ENCODE assay signal across 12 cellular contexts in the genomic region with DNA sequence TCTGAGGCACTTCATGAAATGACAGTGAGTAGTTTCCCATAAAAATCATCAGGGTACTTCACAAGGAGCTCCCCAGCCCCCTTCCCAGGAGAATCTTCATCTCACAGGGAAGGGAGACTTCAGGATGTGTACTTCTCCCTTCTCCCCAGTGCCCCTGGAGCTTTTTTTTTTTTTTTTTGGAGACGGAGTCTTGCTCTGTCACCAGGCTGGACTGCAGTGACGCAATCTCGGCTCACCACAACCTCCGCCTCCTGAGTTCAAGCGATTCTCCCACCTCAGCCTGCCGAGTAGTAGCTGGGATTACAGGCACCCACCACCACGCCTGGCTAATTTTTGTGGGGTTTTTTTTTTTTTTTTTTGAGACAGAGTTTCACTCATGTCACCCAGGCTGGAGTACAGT. TPM values are rescaled to one million over a fixed set of nuclear protein-coding genes. Genes with fewer than 3 reads are reported as not detected.
DNase-seq lines count a peak whose midpoint lies in the region; ATAC-seq, FAIRE-seq and TF ChIP-seq lines count a peak whose summit lies in the region.
"Had no signal": no experiment of that assay in that cellular context is flagged by ENCODE, and none has a peak within 500 bp of the region (broad histone marks: within the 10 kb centered on the region; RNA-seq: fewer than 3 reads in every experiment).

No MANE protein-coding gene starts in this region.

- no peak overlapping the region for H3K18ac ChIP-seq in H9 (ENCODE audit: insufficient read length, low read depth, low read length)

- no peaks in the 10 kb centered on the region for H3K36me3 ChIP-seq in small intestine (ENCODE audit: control insufficient read depth in 2 of 2, insufficient read depth in 2 of 2, low read length in 2 of 2)
- H3K36me3 ChIP-seq: gastrocnemius medialis had no signal

- H2BK5ac ChIP-seq in H9 (ENCODE audit: insufficient read length, low read length), result no peak overlapping the region

- no peak overlapping the region for H4K8ac ChIP-seq in H9 (replicated peaks; ENCODE audit: insufficient read length, low read depth, low read length)

- H3K27ac ChIP-seq in H9 (ENCODE audit: insufficient read length, low read depth, low read length), result no peak overlapping the region
- H3K27ac ChIP-seq in small intestine (ENCODE audit: low read depth in 1 of 2, low read length in 1 of 2), result peak overlapping the region; percentile 30 to 53
- H3K27ac ChIP-seq: gastrocnemius medialis had no signal

- no peak for FAIRE-seq in small intestine (lab: Jason Lieb, UNC)

- no peak overlapping the region for H2AK5ac ChIP-seq in H9 (ENCODE audit: insufficient read length, low read length)

- no peak for DNase-seq in H9
- peak; percentile 72 for DNase-seq in RPMI7951 (ENCODE audit: low read depth)
- peak; percentile 83 for DNase-seq in fibroblast of mammary gland (ENCODE audit: low read depth)
- no peak for DNase-seq in small intestine
- no peak for DNase-seq in globus pallidus (ENCODE audit: low spot score)
- DNase-seq: activated T-cell treated with anti-CD3 and anti-CD28 coated beads, Interleukin-2, amount 50 U/mL, for 72 hours; NK-92 treated with Interleukin-12 subunit alpha and Interleukin-12 subunit beta, amount 100 ng/mL, for 24 hours; occipital lobe had no signal

- peaks cover 42% of the 10 kb centered on the region; the same call in 1 of the 2 replicates for H3K79me2 ChIP-seq in H9 (ENCODE audit: insufficient read depth, low read length)

- no peaks in the 10 kb centered on the region for H4K20me1 ChIP-seq in H9 (ENCODE audit: control insufficient read depth, insufficient read depth, insufficient read length)

- H3K9me3 Mint-ChIP-seq in H9, result no peaks in the 10 kb centered on the region
- H3K9me3 Mint-ChIP-seq: activated T-cell treated with anti-CD3 and anti-CD28 coated beads, Interleukin-2, amount 50 U/mL, for 72 hours; stimulated activated naive CD8-positive, alpha-beta T cell treated with anti-CD3 and anti-CD28 coated beads, Interleukin-15, Interleukin-2, amounts not matched to agents 100 ng/mL and 50 ng/mL, for 24 hours had no signal

- H3K9ac ChIP-seq in H9 (ENCODE audit: extremely low read depth, insufficient read length, low read length), result no peak overlapping the region

- H3K4me3 ChIP-seq in fibroblast of mammary gland (ENCODE audit: control insufficient read depth, low read depth, low read length) (no peak overlapping the region), small intestine (ENCODE audit: low read depth in 1 of 2, low read length in 2 of 2) (no peak overlapping the region)
- H3K4me3 ChIP-seq: gastrocnemius medialis had no signal

- ATAC-seq in HG03354 (IDR thresholded peaks at IDR 0.05; ENCODE audit: poor library complexity, severe bottlenecking, unreplicated experiment), result no peak
- no peak for ATAC-seq in SK-N-SH treated with all-trans-retinoic acid at 6 μM for 48 hours
- ATAC-seq: activated T-cell treated with anti-CD3 and anti-CD28 coated beads, Interleukin-2, amount 50 U/mL, for 72 hours; gastrocnemius medialis had no signal

- H3K4me2 ChIP-seq in H9 (ENCODE audit: insufficient read depth, insufficient read length, low read length), result no peak overlapping the region

- H3K9me3 ChIP-seq in H9 (ENCODE audit: control insufficient read depth, low read depth, low read length), result no peaks in the 10 kb centered on the region
- H3K9me3 ChIP-seq in small intestine (ENCODE audit: control insufficient read depth, low read depth), result no peaks in the 10 kb centered on the region
- H3K9me3 ChIP-seq: gastrocnemius medialis had no signal

- H3K14ac ChIP-seq in H9 (ENCODE audit: insufficient read depth, low read length), result no peak overlapping the region

- no peaks in the 10 kb centered on the region for H3K27me3 Mint-ChIP-seq in H9 (ENCODE audit: low read depth)
- H3K27me3 Mint-ChIP-seq: stimulated activated naive CD8-positive, alpha-beta T cell treated with anti-CD3 and anti-CD28 coated beads, Interleukin-15, Interleukin-2, amounts not matched to agents 100 ng/mL and 50 ng/mL, for 24 hours had no signal

- H2BK12ac ChIP-seq in H9 (ENCODE audit: insufficient read length, low read depth, low read length), result no peak overlapping the region

- H3K36me3 Mint-ChIP-seq in H9 (ENCODE audit: insufficient read depth in 1 of 3, low read depth in 3 of 3), result no peaks in the 10 kb centered on the region; a peak in 1 of 7 replicates

- H3K79me1 ChIP-seq in H9 (ENCODE audit: insufficient read depth, low read depth, low read length, poor library complexity, severe bottlenecking), result peaks cover 16% of the 10 kb centered on the region

- H3K4me3 Mint-ChIP-seq in H9, result no peak overlapping the region
- H3K4me3 Mint-ChIP-seq: stimulated activated naive CD8-positive, alpha-beta T cell treated with anti-CD3 and anti-CD28 coated beads, Interleukin-15, Interleukin-2, amounts not matched to agents 100 ng/mL and 50 ng/mL, for 24 hours had no signal

- no peak overlapping the region for H3K4ac ChIP-seq in H9 (ENCODE audit: low read depth, low read length)

- no peak overlapping the region for H4K5ac ChIP-seq in H9 (ENCODE audit: insufficient read length, low read depth, low read length)

- H3T11ph ChIP-seq in H9 (ENCODE audit: low read length), result no peak overlapping the region

- WGBS in H9 (ENCODE audit: extremely low coverage, insufficient read length, low lambda C conversion rate), result no CpG with 5 or more reads among the region's 7 CpGs
- WGBS in small intestine, 3 donors, result 72 to 86% (median 72%) methylated on average over 7 of the region's 7 CpGs

- no peak overlapping the region for H3K56ac ChIP-seq in H9 (ENCODE audit: insufficient read length, low read depth, low read length)

- no peak overlapping the region for H3K23ac ChIP-seq in H9 (ENCODE audit: insufficient read length, low read depth, low read length)

- H2BK20ac ChIP-seq in H9 (ENCODE audit: low read depth, low read length, poor library complexity, severe bottlenecking), result no peak overlapping the region

- H3K27ac Mint-ChIP-seq in H9, result peak overlapping the region in 2 of 3 experiments; percentile 22 to 70; a peak in 1 of 7 replicates

- H3K4me1 ChIP-seq in H9 (ENCODE audit: insufficient read depth, low read length), result peaks cover 4% of the 10 kb centered on the region; the same call in 1 of the 2 replicates
- H3K4me1 ChIP-seq in small intestine (ENCODE audit: control insufficient read depth in 2 of 2, insufficient read depth in 1 of 2, low read depth in 1 of 2, low read length in 1 of 2), result peaks cover 0 to 19% of the 10 kb centered on the region in 2 donors
- H3K4me1 ChIP-seq: gastrocnemius medialis had no signal

- no peak overlapping the region for H2BK15ac ChIP-seq in H9 (ENCODE audit: low read depth, low read length)

- peaks cover 43 to 58% of the 10 kb centered on the region in 2 experiments for H3K4me1 Mint-ChIP-seq in H9

- H3K27me3 ChIP-seq in H9 (ENCODE audit: insufficient read depth, low read length) (no peaks in the 10 kb centered on the region), small intestine (ENCODE audit: control insufficient read depth in 2 of 2, insufficient read depth in 2 of 2, low read length in 2 of 2) (no peaks in the 10 kb centered on the region)
- H3K27me3 ChIP-seq: gastrocnemius medialis had no signal

- no peak overlapping the region for H2BK120ac ChIP-seq in H9 (ENCODE audit: low read depth, low read length, poor library complexity, severe bottlenecking)

- H4K91ac ChIP-seq in H9 (ENCODE audit: insufficient read length, low read depth, low read length), result no peak overlapping the region

- H3K23me2 ChIP-seq in H9 (ENCODE audit: insufficient read length, low read depth, low read length, poor library complexity, severe bottlenecking), result no peaks in the 10 kb centered on the region

- no peak overlapping the region for H2AFZ ChIP-seq in H9 (ENCODE audit: low read length)

- TF ChIP-seq CTCF in H9 (conservative IDR thresholded peaks at IDR 0.05) (no peak), fibroblast of mammary gland (conservative IDR thresholded peaks at IDR 0.05; ENCODE audit: control insufficient read depth, insufficient read depth, low read depth, low read length) (no peak)

TF ChIP-seq in SK-N-SH treated with all-trans-retinoic acid at 6 μM for 48 hours, 23 proteins besides CTCF, POLR2A, EP300 and RAD21 (continues in another document):
- no peak for TF ChIP-seq SNAI2 (CRISPR knock-in tag; IDR thresholded peaks at IDR 0.05)
- no peak for TF ChIP-seq PPARA (CRISPR knock-in tag; IDR thresholded peaks at IDR 0.05; ENCODE audit: borderline replicate concordance)
- TF ChIP-seq TCF4 (CRISPR knock-in tag; IDR thresholded peaks at IDR 0.05; ENCODE audit: borderline replicate concordance), result no peak
- TF ChIP-seq ZNF565 (CRISPR knock-in tag; conservative IDR thresholded peaks at IDR 0.05; ENCODE audit: low read depth), result no peak
- TF ChIP-seq CSDC2 (CRISPR knock-in tag; IDR thresholded peaks at IDR 0.05), result no peak
- no peak for TF ChIP-seq ARNTL (CRISPR knock-in tag; IDR thresholded peaks at IDR 0.05; ENCODE audit: borderline replicate concordance, low read depth)
- no peak for TF ChIP-seq TOX (CRISPR knock-in tag; IDR thresholded peaks at IDR 0.05; ENCODE audit: borderline replicate concordance)
- TF ChIP-seq ZNF8 (CRISPR knock-in tag; IDR thresholded peaks at IDR 0.05), result no peak
- TF ChIP-seq, protein P1, sequence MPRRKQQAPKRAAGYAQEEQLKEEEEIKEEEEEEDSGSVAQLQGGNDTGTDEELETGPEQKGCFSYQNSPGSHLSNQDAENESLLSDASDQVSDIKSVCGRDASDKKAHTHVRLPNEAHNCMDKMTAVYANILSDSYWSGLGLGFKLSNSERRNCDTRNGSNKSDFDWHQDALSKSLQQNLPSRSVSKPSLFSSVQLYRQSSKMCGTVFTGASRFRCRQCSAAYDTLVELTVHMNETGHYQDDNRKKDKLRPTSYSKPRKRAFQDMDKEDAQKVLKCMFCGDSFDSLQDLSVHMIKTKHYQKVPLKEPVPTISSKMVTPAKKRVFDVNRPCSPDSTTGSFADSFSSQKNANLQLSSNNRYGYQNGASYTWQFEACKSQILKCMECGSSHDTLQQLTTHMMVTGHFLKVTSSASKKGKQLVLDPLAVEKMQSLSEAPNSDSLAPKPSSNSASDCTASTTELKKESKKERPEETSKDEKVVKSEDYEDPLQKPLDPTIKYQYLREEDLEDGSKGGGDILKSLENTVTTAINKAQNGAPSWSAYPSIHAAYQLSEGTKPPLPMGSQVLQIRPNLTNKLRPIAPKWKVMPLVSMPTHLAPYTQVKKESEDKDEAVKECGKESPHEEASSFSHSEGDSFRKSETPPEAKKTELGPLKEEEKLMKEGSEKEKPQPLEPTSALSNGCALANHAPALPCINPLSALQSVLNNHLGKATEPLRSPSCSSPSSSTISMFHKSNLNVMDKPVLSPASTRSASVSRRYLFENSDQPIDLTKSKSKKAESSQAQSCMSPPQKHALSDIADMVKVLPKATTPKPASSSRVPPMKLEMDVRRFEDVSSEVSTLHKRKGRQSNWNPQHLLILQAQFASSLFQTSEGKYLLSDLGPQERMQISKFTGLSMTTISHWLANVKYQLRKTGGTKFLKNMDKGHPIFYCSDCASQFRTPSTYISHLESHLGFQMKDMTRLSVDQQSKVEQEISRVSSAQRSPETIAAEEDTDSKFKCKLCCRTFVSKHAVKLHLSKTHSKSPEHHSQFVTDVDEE (CRISPR knock-in tag; IDR thresholded peaks at IDR 0.05), result no peak
- TF ChIP-seq BACH2 (CRISPR knock-in tag; IDR thresholded peaks at IDR 0.05; ENCODE audit: borderline replicate concordance), result no peak

RNA-seq across cellular contexts. Expression of a gene that starts 10.4 kb away (rescaled TPM):
- 89.5 and 92.7 TPM in 2 replicates for total RNA-seq in H9 (2021)
- 7.7 and 14.0 TPM in 2 replicates for total RNA-seq in RPMI7951 (2014; rRNA removed; shearing (Covaris generic))
- polyA plus RNA-seq in small intestine, result 100 to 1,000 TPM in 2 of 3 donors, 10 to 100 TPM in 1; 98.8 to 153 (median 124) TPM

Comparison
In these comparisons a context has a peak if more than half of its experiments do, and no peak if none do; other contexts are left out.
1. DNase-seq: peak in RPMI7951 (single experiment) and fibroblast of mammary gland (single experiment); none in H9 (single experiment), small intestine (single experiment) and globus pallidus (single experiment).